In the genomic region with DNA sequence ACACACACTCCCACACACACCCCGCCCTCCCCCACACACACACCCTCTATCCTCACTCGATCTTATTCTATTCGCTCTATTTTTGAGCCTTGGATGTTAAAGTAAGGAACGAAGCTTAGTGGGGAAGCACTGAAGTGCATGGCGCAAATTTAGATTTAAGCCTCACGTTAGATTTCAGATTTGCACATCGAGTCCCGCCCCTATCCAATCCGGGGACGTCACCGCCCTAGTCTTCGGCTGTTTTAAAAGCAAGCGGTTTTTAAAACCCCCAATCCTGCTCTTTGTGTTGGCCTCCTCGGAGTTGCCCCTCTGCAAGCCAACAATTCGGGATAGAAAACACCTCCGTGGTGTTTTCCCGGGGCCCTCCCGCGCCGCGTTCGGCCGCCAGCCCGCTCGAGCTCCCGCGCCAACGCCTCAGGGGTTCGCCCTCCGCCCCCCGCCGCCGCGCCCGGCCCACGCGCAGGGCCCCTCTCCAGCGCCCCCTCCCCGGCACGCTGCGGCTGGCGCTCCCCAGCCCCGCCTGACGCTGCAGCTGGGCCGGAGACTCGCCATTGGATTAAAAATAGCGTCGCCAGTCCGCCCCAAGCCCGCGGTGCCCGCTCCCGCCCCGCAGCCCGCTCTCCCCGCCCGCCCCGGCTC, we compare ENCODE assay signal across 8 cellular contexts. TPM values are rescaled to one million over a fixed set of nuclear protein-coding genes. Genes with fewer than 3 reads are reported as not detected.
DNase-seq lines count a peak whose midpoint lies in the region; ATAC-seq, FAIRE-seq and TF ChIP-seq lines count a peak whose summit lies in the region.

A gene with protein sequence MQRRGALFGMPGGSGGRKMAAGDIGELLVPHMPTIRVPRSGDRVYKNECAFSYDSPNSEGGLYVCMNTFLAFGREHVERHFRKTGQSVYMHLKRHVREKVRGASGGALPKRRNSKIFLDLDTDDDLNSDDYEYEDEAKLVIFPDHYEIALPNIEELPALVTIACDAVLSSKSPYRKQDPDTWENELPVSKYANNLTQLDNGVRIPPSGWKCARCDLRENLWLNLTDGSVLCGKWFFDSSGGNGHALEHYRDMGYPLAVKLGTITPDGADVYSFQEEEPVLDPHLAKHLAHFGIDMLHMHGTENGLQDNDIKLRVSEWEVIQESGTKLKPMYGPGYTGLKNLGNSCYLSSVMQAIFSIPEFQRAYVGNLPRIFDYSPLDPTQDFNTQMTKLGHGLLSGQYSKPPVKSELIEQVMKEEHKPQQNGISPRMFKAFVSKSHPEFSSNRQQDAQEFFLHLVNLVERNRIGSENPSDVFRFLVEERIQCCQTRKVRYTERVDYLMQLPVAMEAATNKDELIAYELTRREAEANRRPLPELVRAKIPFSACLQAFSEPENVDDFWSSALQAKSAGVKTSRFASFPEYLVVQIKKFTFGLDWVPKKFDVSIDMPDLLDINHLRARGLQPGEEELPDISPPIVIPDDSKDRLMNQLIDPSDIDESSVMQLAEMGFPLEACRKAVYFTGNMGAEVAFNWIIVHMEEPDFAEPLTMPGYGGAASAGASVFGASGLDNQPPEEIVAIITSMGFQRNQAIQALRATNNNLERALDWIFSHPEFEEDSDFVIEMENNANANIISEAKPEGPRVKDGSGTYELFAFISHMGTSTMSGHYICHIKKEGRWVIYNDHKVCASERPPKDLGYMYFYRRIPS (plus strand): TSS at position 574 of the 639 bp plus-strand sequence. CDS start 186 bp downstream, outside the sequence.

- in situ Hi-C loops in K562 (cut with MboI), result no loop called here

- intact Hi-C loops in T-helper 2 cell treated with Interferon-gamma antibody and Interleukin-4, amounts not matched to agents 100 ng/mL and 5 ng/mL, for 36 hours (cut with micrococcal nuclease), result loop anchor here (1.0 to 10.0 kb wide), 9 partner anchors 43 to 1337 kb away; partner anchors contain the start of genes ACTL6A, DNAJC19, FXR1 and GNB4
- intact Hi-C loops in K562 (cut with micrococcal nuclease), result loop anchor here (5.0 to 10.0 kb wide), 2 partner anchors 152 to 950 kb away; partner anchors contain the start of gene TTC14
- intact Hi-C loops in sigmoid colon (cut with DNase I), result loop anchor here (2.0 kb wide), 1 partner anchor 48 kb away; the partner anchor contains the start of genes MRPL47 and NDUFB5

- no peaks in the 10 kb centered on the region for H3K79me2 ChIP-seq in K562 (ENCODE audit: control insufficient read depth, insufficient read depth, low read length)

- H3K4me3 ChIP-seq in K562 (peak within 1 kb of the TSS; percentile 55), iPS DF 6.9 (ENCODE audit: low read length) (peak within 1 kb of the TSS; percentile 88), sigmoid colon (peak within 1 kb of the TSS; percentile 74 to 91 (median 88))

- H4K20me1 ChIP-seq in K562 (replicated peaks; ENCODE audit: control insufficient read depth, insufficient read depth, low read length), result 0 out of 2 replicates have a peak, but pooled peaks cover 2% of the 10 kb centered on the region

- TF ChIP-seq CTCF in K562 (IDR thresholded peaks at IDR 0.05 in 2 of 3, conservative IDR thresholded peaks at IDR 0.05 in 1 of 3; ENCODE audit: insufficient read depth in 2 of 3, low read depth in 1 of 3, low read length in 3 of 3) (no peak), sigmoid colon (IDR thresholded peaks at IDR 0.05) (peak in 1 of 4 experiments; percentile 31)

- TF ChIP-seq POLR2A in K562 (conservative IDR thresholded peaks at IDR 0.05) (no peak), sigmoid colon (IDR thresholded peaks at IDR 0.05) (no peak)

- DNase-seq in NCI-H2029 (lab: John Stamatoyannopoulos, UW), result peak; percentile 45
- no peak for DNase-seq in NCI-H2029 treated with DMSO at 0.1 percent for 48 hours (lab: John Stamatoyannopoulos, UW)
- DNase-seq in NCI-H1417 (lab: John Stamatoyannopoulos, UW), result peak; percentile 71 to 93 (median 93)
- DNase-seq in K562 (ENCODE audit: extremely low read depth in 1 of 4, low spot score in 3 of 4), result peak; percentile 34 to 70 (median 54)
- DNase-seq in iPS DF 6.9 (ENCODE audit: low read depth, low spot score), result no peak
- peak; percentile 83 for DNase-seq in sigmoid colon

- no peaks in the 10 kb centered on the region for H3K9me1 ChIP-seq in K562 (ENCODE audit: control insufficient read depth, insufficient read depth, low read length)

- peak within 1 kb of the TSS; percentile 81 for H3K4me2 ChIP-seq in K562 (ENCODE audit: insufficient read depth, low read length)

- H3K9me3 ChIP-seq in K562 (replicated peaks; ENCODE audit: control insufficient read depth, insufficient read depth, low read depth, low read length) (no peaks in the 10 kb centered on the region), iPS DF 6.9 (ENCODE audit: control insufficient read depth, insufficient read depth, low read length) (no peaks in the 10 kb centered on the region), sigmoid colon (no peaks in the 10 kb centered on the region)

- H3K27me3 ChIP-seq in K562 (ENCODE audit: control insufficient read depth in 2 of 2, insufficient read depth in 2 of 2, low read length in 2 of 2), result peaks cover 4 to 10% of the 10 kb centered on the region in 2 experiments; a peak in 3 of 5 replicates
- H3K27me3 ChIP-seq in iPS DF 6.9 (ENCODE audit: control insufficient read depth, insufficient read depth, low read length), result no peaks in the 10 kb centered on the region
- no peaks in the 10 kb centered on the region for H3K27me3 ChIP-seq in sigmoid colon

- BruUV-seq in K562 (replicated peaks; lab: Mats Ljungman, UMichigan), result no TSS peak

- peak; percentile 37 for FAIRE-seq in K562 (lab: Jason Lieb, UNC)

- H3K9ac ChIP-seq in K562 (ENCODE audit: insufficient read depth in 1 of 2, low read depth in 2 of 2, low read length in 2 of 2), result peak within 1 kb of the TSS in 1 of 2 experiments; percentile 90; a peak in 2 of 4 replicates

- POLR2A ChIA-PET in K562 (lab: Yijun Ruan, JAX), result interaction anchor here (0.6 to 0.8 kb wide), 3 partner anchors 37 to 107 kb away, joined by 3 to 4 read pairs (median 3); no protein-coding TSS in a partner anchor

- CTCF ChIA-PET in K562 (lab: Yijun Ruan, JAX; ENCODE audit: low intra/inter-chr PET ratio), result no interaction called here

- H3K27ac ChIP-seq in K562 (ENCODE audit: extremely low read depth, low read depth, low read length) (no peak within 1 kb of the TSS), iPS DF 6.9 (ENCODE audit: low read length) (no peak within 1 kb of the TSS), sigmoid colon (peak within 1 kb of the TSS; percentile 93 to 97 (median 96))

- 2% methylated on average over 17 of the region's 58 CpGs for WGBS in K562 (ENCODE audit: insufficient coverage, low coverage, missing lambda C conversion rate)
- no CpG with 5 or more reads among the region's 58 CpGs for WGBS in iPS DF 6.9 (ENCODE audit: insufficient coverage, insufficient read length)
- WGBS in sigmoid colon, 2 donors, result 1% methylated on average over 58 of the region's 58 CpGs

- TF ChIP-seq RAD21 in K562 (CRISPR knock-in tag; conservative IDR thresholded peaks at IDR 0.05 in 1 of 2, IDR thresholded peaks at IDR 0.05 in 1 of 2), result no peak

- peak; percentile 69 for ATAC-seq in HG02798 (IDR thresholded peaks at IDR 0.05; ENCODE audit: poor library complexity, unreplicated experiment)
- ATAC-seq in K562, result peak; percentile 35

- H2AFZ ChIP-seq in K562 (ENCODE audit: low read depth, low read length), result peak within 1 kb of the TSS; percentile 82

- peaks cover 0 to 18% of the 10 kb centered on the region in 2 experiments; a peak in 3 of 5 replicates for H3K4me1 ChIP-seq in K562 (replicated peaks in 1 of 2; ENCODE audit: control insufficient read depth in 2 of 2, insufficient read depth in 2 of 2, low read length in 2 of 2)
- H3K4me1 ChIP-seq in iPS DF 6.9 (ENCODE audit: control insufficient read depth, insufficient read depth, low read length), result no peaks in the 10 kb centered on the region
- peaks cover 0 to 15% (median 10%) of the 10 kb centered on the region in 4 donors for H3K4me1 ChIP-seq in sigmoid colon

- no peaks in the 10 kb centered on the region for H3K36me3 ChIP-seq in K562 (ENCODE audit: control insufficient read depth, insufficient read depth, low read length)
- no peaks in the 10 kb centered on the region for H3K36me3 ChIP-seq in iPS DF 6.9 (ENCODE audit: control insufficient read depth, insufficient read depth, low read length)
- H3K36me3 ChIP-seq in sigmoid colon, result no peaks in the 10 kb centered on the region

- TF ChIP-seq EP300 in K562 (IDR thresholded peaks at IDR 0.05; ENCODE audit: low read length) (no peak), sigmoid colon (IDR thresholded peaks at IDR 0.05) (no peak)

TF ChIP-seq in K562, 482 proteins besides CTCF, POLR2A, EP300 and RAD21 (continues in another document):
- peak; percentile 10; the same call in 1 of the 2 replicates for TF ChIP-seq CXXC5 (CRISPR knock-in tag; IDR thresholded peaks at IDR 0.05)

RNA-seq across cellular contexts. Expression of the gene that starts here (rescaled TPM):
- total RNA-seq in T-helper 2 cell treated with Interferon-gamma antibody and Interleukin-4, amounts not matched to agents 100 ng/mL and 5 ng/mL, for 36 hours, result 11.8 and 13.0 TPM in 2 replicates
- total RNA-seq in K562 (2011; cell fraction: chromatin; rRNA removed; ENCODE audit: low replicate concordance), result 3.4 and 5.0 TPM in 2 replicates
- 0.53 and 1.0 TPM in 2 replicates for total RNA-seq in K562 (2011; cell fraction: nucleolus; rRNA removed)
- total RNA-seq in K562 (2011; cell fraction: nucleoplasm; rRNA removed), result 1.3 and 2.4 TPM in 2 replicates
- 0.41 and 0.73 TPM in 2 replicates for total RNA-seq in K562 (2014; rRNA removed)
- 0.51 and 0.73 TPM in 2 replicates for total RNA-seq in K562 (2014; rRNA removed; fragmentation: Illumina TruSeq; extraction: Trizol)
- total RNA-seq in K562 (2015; rRNA removed; fragmentation: Illumina TruSeq; extraction: Trizol), result 0.36 and 0.38 TPM in 2 replicates
- 0.94 and 1.4 TPM in 2 replicates for total RNA-seq in K562 (2021)
- polyA plus RNA-seq in K562 (2011; rRNA removed), result 1.7 and 2.3 TPM in 2 replicates
- 0.70 and 1.7 TPM in 2 replicates for polyA plus RNA-seq in K562 (2011; cell fraction: cytosol; rRNA removed)
- 1.4 and 1.9 TPM in 2 replicates for polyA plus RNA-seq in K562 (2011; cell fraction: nucleus; rRNA removed)
- 0.39 and 0.42 TPM in 2 replicates for polyA plus RNA-seq in K562 (2012)
- 0.83 and 0.91 TPM in 2 replicates for polyA plus RNA-seq in K562 (2014; fragmentation: Illumina TruSeq; extraction: Trizol)
- polyA plus RNA-seq in K562 (2014; fragmentation: Nextera tagmentation; extraction: Ambion mirVana), result under 1 TPM; 0.11 to 0.18 TPM
- 0.74 and 0.82 TPM in 2 replicates for polyA plus RNA-seq in K562 (2014; rRNA removed)
- polyA minus RNA-seq in K562 (2011; rRNA and poly(A)+ RNA removed), result 3.9 and 5.9 TPM in 2 replicates
- 1.9 and 3.8 TPM in 2 replicates for polyA minus RNA-seq in K562 (2011; cell fraction: cytosol; rRNA and poly(A)+ RNA removed)
- 2.3 and 4.3 TPM in 2 replicates for polyA minus RNA-seq in K562 (2011; cell fraction: nucleus; rRNA and poly(A)+ RNA removed)
- total RNA-seq in sigmoid colon, result 10 to 100 TPM in 1 of 4 donors, 1 to 10 TPM in 3; 7.2 to 11.1 (median 8.5) TPM
- 1 to 10 TPM in 2 of 3 donors, under 1 TPM in 1; 0.69 to 2.3 (median 1.2) TPM for polyA plus RNA-seq in sigmoid colon

Comparison
In these comparisons a context has a peak if more than half of its experiments do, and no peak if none do; other contexts are left out.
1. DNase-seq: peak in NCI-H2029 (single experiment), NCI-H1417 (3 of 3), K562 (4 of 4) and sigmoid colon (single experiment); none in NCI-H2029 treated with DMSO at 0.1 percent for 48 hours (single experiment) and iPS DF 6.9 (single experiment).
2. H3K27ac ChIP-seq: peak in sigmoid colon (4 of 4); none in K562 (single experiment) and iPS DF 6.9 (single experiment).
3. Peak in every context shown above with its lines, with median percentiles within 50 percentile points of each other: H3K4me3 ChIP-seq.